27 cellular contexts compared by ENCODE assay signal in genomic region chr11:7516488-7516887, GRCh38. TPM values are rescaled to one million over a fixed set of nuclear protein-coding genes. Genes with fewer than 3 reads are reported as not detected.
DNase-seq lines count a peak whose midpoint lies in the region; ATAC-seq and TF ChIP-seq lines count a peak whose summit lies in the region.
"Had no signal": no experiment of that assay in that cellular context is flagged by ENCODE, and none has a peak within 500 bp of the region (broad histone marks: within the 10 kb centered on the region; RNA-seq: fewer than 3 reads in every experiment).

No MANE protein-coding gene starts in this region.

- H3K4me3 ChIP-seq in BLaER1 treated with 17β-estradiol and CSF1 and Interleukin-3, amounts not matched to agents 10 nM and 100 nM: peak overlapping the region in 1 of 10 experiments; percentile 94; a peak in 1 of 20 replicates
- no peak overlapping the region for H3K4me3 ChIP-seq in CD8-positive, alpha-beta memory T cell (ENCODE audit: low read length)
- no peak overlapping the region for H3K4me3 ChIP-seq in Peyer's patch
- H3K4me3 ChIP-seq in coronary artery: no peak overlapping the region
- H3K4me3 ChIP-seq in breast epithelium: no peak overlapping the region
- H3K4me3 ChIP-seq: esophagus squamous epithelium, stomach had no signal

- DNase-seq in CD8-positive, alpha-beta memory T cell: peak in 1 of 5 donors; percentile 66
- DNase-seq in Peyer's patch: peak in 2 of 3 donors; percentile 42 to 55
- DNase-seq in coronary artery (ENCODE audit: low spot score): peak; percentile 56
- no peak for DNase-seq in breast epithelium (ENCODE audit: low spot score in 2 of 2)
- DNase-seq in erythroblast (lab: John Stamatoyannopoulos, UW): no peak
- DNase-seq: activated CD4-positive, alpha-beta T cell treated with anti-CD3 and anti-CD28 coated beads for 4 hours; activated CD8-positive, alpha-beta memory T cell treated with anti-CD3 and anti-CD28 coated beads, Interleukin-2, amount 50 U/mL, for 4 hours; activated gamma-delta T cell; cerebellar nuclear complex; COR-L47; DND-41; effector memory CD4-positive, alpha-beta T cell; esophagus squamous epithelium; H9; Karpas-422; kidney glomerular epithelial cell; mesendoderm; NCI-H1105 treated with DMSO at 0.1 percent for 48 hours; NCI-H2081; stimulated activated CD4-positive, alpha-beta T cell treated with anti-CD3 and anti-CD28 coated beads, Interleukin-1b, Interleukin-23, amount 100 ng/mL, for 48 hours; stomach had no signal

- intact Hi-C loops in breast epithelium (cut with DNase I; ENCODE audit: low total_unique reads): no loop called here

- peaks cover 0 to 3% of the 10 kb centered on the region in 2 donors for H3K27me3 Mint-ChIP-seq in CD8-positive, alpha-beta memory T cell

- no peak overlapping the region for H3K27ac ChIP-seq in BLaER1 treated with 17β-estradiol and CSF1 and Interleukin-3, amounts not matched to agents 10 nM and 100 nM
- no peak overlapping the region for H3K27ac ChIP-seq in CD8-positive, alpha-beta memory T cell (ENCODE audit: low read depth, low read length)
- H3K27ac ChIP-seq in Peyer's patch (peak overlapping the region in 2 of 4 donors; percentile 49 to 91), coronary artery (no peak overlapping the region), breast epithelium (no peak overlapping the region)
- H3K27ac ChIP-seq: esophagus squamous epithelium, stomach had no signal

- ATAC-seq in GM21528 (IDR thresholded peaks at IDR 0.05; ENCODE audit: low FRiP score, unreplicated experiment) (no peak), HG02970 (IDR thresholded peaks at IDR 0.05; ENCODE audit: low FRiP score, unreplicated experiment) (no peak)
- ATAC-seq: natural killer cell treated with Interleukin-12 subunit alpha and Interleukin-12 subunit beta and Interleukin-15 and Interleukin-18, amount 100 ng/mL, for 72 hours had no signal

- H3K9ac ChIP-seq in BLaER1 treated with 17β-estradiol and CSF1 and Interleukin-3, amounts not matched to agents 10 nM and 100 nM: no peak overlapping the region

- CTCF ChIA-PET in CD8-positive, alpha-beta memory T cell (lab: Charles Lee): interaction anchor here (2.2 kb wide), 1 partner anchor 10 kb away, joined by 6 read pairs; no protein-coding TSS in a partner anchor

- POLR2A ChIA-PET in CD8-positive, alpha-beta memory T cell (lab: Charles Lee): no interaction called here

- H3K36me3 ChIP-seq in BLaER1 treated with 17β-estradiol and CSF1 and Interleukin-3, amounts not matched to agents 10 nM and 100 nM: no peaks in the 10 kb centered on the region
- H3K36me3 ChIP-seq in CD8-positive, alpha-beta memory T cell (ENCODE audit: insufficient read depth, low read length): no peaks in the 10 kb centered on the region
- H3K36me3 ChIP-seq in Peyer's patch (no peaks in the 10 kb centered on the region), breast epithelium (no peaks in the 10 kb centered on the region)
- H3K36me3 ChIP-seq: esophagus squamous epithelium, stomach had no signal

- TF ChIP-seq POLR2A in Peyer's patch (IDR thresholded peaks at IDR 0.05) (no peak), breast epithelium (IDR thresholded peaks at IDR 0.05) (no peak), erythroblast (IDR thresholded peaks at IDR 0.05; ENCODE audit: low read length) (no peak)

- H3K9me3 Mint-ChIP-seq in CD8-positive, alpha-beta memory T cell: no peaks in the 10 kb centered on the region
- H3K9me3 Mint-ChIP-seq: H9; natural killer cell treated with Interleukin-12 subunit alpha and Interleukin-12 subunit beta and Interleukin-15 and Interleukin-18, amount 100 ng/mL, for 72 hours had no signal

- H3K4me1 Mint-ChIP-seq in CD8-positive, alpha-beta memory T cell: peaks cover 37 to 51% (median 41%) of the 10 kb centered on the region in 3 donors

- H3K27ac Mint-ChIP-seq in CD8-positive, alpha-beta memory T cell: peak overlapping the region in 4 of 8 donors; percentile 20 to 91 (median 32)
- H3K27ac Mint-ChIP-seq: H9, type B pancreatic cell had no signal

- H3K4me1 ChIP-seq in BLaER1 treated with 17β-estradiol and CSF1 and Interleukin-3, amounts not matched to agents 10 nM and 100 nM: peaks cover 50 to 74% (median 60%) of the 10 kb centered on the region in 10 experiments
- peaks cover 24% of the 10 kb centered on the region for H3K4me1 ChIP-seq in CD8-positive, alpha-beta memory T cell (ENCODE audit: insufficient read depth, low read length)
- H3K4me1 ChIP-seq in Peyer's patch: peaks cover 0 to 26% (median 16%) of the 10 kb centered on the region in 4 donors
- peaks cover 6 to 11% of the 10 kb centered on the region in 2 donors for H3K4me1 ChIP-seq in breast epithelium

- peaks cover 0 to 17% (median 11%) of the 10 kb centered on the region in 11 experiments; a peak in 9 of 22 replicates for H3K27me3 ChIP-seq in BLaER1 treated with 17β-estradiol and CSF1 and Interleukin-3, amounts not matched to agents 10 nM and 100 nM
- H3K27me3 ChIP-seq in CD8-positive, alpha-beta memory T cell (ENCODE audit: insufficient read depth, low read length, poor library complexity, severe bottlenecking): no peaks in the 10 kb centered on the region
- H3K27me3 ChIP-seq in Peyer's patch: no peaks in the 10 kb centered on the region
- no peaks in the 10 kb centered on the region for H3K27me3 ChIP-seq in breast epithelium
- H3K27me3 ChIP-seq: esophagus squamous epithelium, stomach had no signal

- TF ChIP-seq CTCF in Peyer's patch (IDR thresholded peaks at IDR 0.05) (no peak), coronary artery (IDR thresholded peaks at IDR 0.05) (no peak), breast epithelium (IDR thresholded peaks at IDR 0.05) (no peak)

- H3K9me3 ChIP-seq in BLaER1 treated with 17β-estradiol and CSF1 and Interleukin-3, amounts not matched to agents 10 nM and 100 nM (replicated peaks in 1 of 11): peaks cover 0 to 26% (median 18%) of the 10 kb centered on the region in 11 experiments; a peak in 16 of 22 replicates
- H3K9me3 ChIP-seq in CD8-positive, alpha-beta memory T cell (ENCODE audit: low read length): no peaks in the 10 kb centered on the region
- no peaks in the 10 kb centered on the region for H3K9me3 ChIP-seq in Peyer's patch
- H3K9me3 ChIP-seq in breast epithelium: no peaks in the 10 kb centered on the region
- H3K9me3 ChIP-seq: esophagus squamous epithelium, stomach had no signal

- H3K4me2 ChIP-seq in BLaER1 treated with 17β-estradiol and CSF1 and Interleukin-3, amounts not matched to agents 10 nM and 100 nM: peak overlapping the region in 10 of 11 experiments; percentile 9 to 98 (median 94); a peak in 14 of 22 replicates

- peaks cover 0 to 24% (median 0%) of the 10 kb centered on the region in 11 experiments; a peak in 5 of 22 replicates for H4K20me1 ChIP-seq in BLaER1 treated with 17β-estradiol and CSF1 and Interleukin-3, amounts not matched to agents 10 nM and 100 nM

- peaks cover 0 to 3% (median 2%) of the 10 kb centered on the region in 3 donors for H3K36me3 Mint-ChIP-seq in CD8-positive, alpha-beta memory T cell
- H3K36me3 Mint-ChIP-seq: natural killer cell treated with Interleukin-12 subunit alpha and Interleukin-12 subunit beta and Interleukin-15 and Interleukin-18, amount 100 ng/mL, for 72 hours had no signal

- H3K4me3 Mint-ChIP-seq in CD8-positive, alpha-beta memory T cell: peak overlapping the region in 5 of 7 donors; percentile 5 to 62 (median 30)
- H3K4me3 Mint-ChIP-seq: H9; natural killer cell treated with Interleukin-12 subunit alpha and Interleukin-12 subunit beta and Interleukin-15 and Interleukin-18, amount 100 ng/mL, for 72 hours had no signal

RNA-seq across cellular contexts. Expression of gene PPFIBP2, which starts 2.7 kb away (rescaled TPM):
- 1 to 10 TPM; 3.9 to 4.4 TPM for total RNA-seq in CD8-positive, alpha-beta memory T cell
- polyA plus RNA-seq in CD8-positive, alpha-beta memory T cell: 6.8 TPM
- total RNA-seq in Peyer's patch (100 to 1,000 TPM in 3 of 4 donors, 10 to 100 TPM in 1; 74.6 to 245 (median 148) TPM), breast epithelium (10 to 100 TPM; 32.3 to 56.1 (median 43.3) TPM)

RNA-seq across cellular contexts. Expression of gene OLFML1, which starts 31.2 kb away (rescaled TPM):
- not detected for total RNA-seq in CD8-positive, alpha-beta memory T cell
- polyA plus RNA-seq in CD8-positive, alpha-beta memory T cell: not detected
- 1 to 10 TPM; 2.3 to 8.4 (median 3.2) TPM for total RNA-seq in Peyer's patch
- 10 to 100 TPM in 1 of 3 donors, 1 to 10 TPM in 2; 4.6 to 11.9 (median 4.6) TPM for total RNA-seq in breast epithelium
- total RNA-seq: astrocyte; H9; natural killer cell treated with Interleukin-12 subunit alpha and Interleukin-12 subunit beta and Interleukin-15 and Interleukin-18, amount 100 ng/mL, for 72 hours had no signal

Comparison
In these comparisons a context has a peak if more than half of its experiments do, and no peak if none do; other contexts are left out.
1. DNase-seq: peak in Peyer's patch (2 of 3) and coronary artery (single experiment); none in breast epithelium (0 of 2) and erythroblast (0 of 2).
2. RNA of gene PPFIBP2, which starts 2.7 kb away (total RNA-seq): 74.6 to 245 TPM in Peyer's patch and 32.3 to 56.1 TPM in breast epithelium; 3.9 to 4.4 TPM in CD8-positive, alpha-beta memory T cell; every median in the first group is over 4 times any median in the second.